8 cellular contexts compared by ENCODE assay signal in the genomic region with DNA sequence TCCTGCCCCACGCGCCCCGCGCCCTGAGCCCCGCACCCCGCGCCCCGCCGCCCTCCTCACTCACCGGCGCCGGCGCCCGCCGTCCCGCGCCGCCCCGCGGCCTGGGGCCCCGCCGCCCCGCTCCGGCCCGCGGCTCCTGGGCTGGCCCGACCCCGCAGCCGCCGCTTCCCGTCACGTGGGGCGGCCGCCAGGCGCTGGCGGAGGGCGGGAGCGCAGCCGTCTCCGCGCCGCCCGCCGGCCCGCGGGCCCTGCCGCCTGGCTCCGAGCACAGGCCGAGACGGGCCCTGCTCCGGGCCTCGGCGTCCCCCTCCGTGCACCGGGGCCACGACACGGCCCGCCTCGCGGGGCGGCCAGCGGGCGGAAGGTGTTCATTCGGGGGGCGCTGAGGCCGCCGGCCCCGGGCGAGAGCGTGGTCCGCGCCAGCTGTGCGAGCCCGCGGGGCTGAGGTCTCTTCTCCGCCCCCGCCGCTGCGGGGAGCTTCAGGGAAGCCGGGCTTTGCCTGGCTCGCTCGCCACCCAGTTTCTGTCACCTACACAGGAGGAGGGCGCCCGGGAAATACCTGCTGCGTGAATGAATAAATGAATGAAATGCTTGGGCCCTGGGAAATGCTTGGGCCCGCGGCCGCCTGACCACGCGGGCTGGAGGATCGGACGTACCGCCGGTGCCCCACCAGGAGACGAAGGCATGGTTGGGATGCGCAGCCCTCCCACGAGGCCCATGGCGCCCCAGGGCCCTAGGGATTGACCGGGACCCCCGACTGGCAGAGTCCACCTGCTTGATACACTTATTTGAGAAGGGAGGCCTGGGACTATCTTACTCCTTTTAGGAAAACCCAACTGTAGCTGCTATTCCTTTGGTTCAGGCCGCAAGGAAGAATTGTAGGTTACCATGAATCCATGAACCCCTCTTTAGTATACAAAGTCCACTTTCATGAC. TPM values are rescaled to one million over a fixed set of nuclear protein-coding genes. Genes with fewer than 3 reads are reported as not detected.
DNase-seq lines count a peak whose midpoint lies in the region; ATAC-seq, FAIRE-seq and TF ChIP-seq lines count a peak whose summit lies in the region.

A gene with protein sequence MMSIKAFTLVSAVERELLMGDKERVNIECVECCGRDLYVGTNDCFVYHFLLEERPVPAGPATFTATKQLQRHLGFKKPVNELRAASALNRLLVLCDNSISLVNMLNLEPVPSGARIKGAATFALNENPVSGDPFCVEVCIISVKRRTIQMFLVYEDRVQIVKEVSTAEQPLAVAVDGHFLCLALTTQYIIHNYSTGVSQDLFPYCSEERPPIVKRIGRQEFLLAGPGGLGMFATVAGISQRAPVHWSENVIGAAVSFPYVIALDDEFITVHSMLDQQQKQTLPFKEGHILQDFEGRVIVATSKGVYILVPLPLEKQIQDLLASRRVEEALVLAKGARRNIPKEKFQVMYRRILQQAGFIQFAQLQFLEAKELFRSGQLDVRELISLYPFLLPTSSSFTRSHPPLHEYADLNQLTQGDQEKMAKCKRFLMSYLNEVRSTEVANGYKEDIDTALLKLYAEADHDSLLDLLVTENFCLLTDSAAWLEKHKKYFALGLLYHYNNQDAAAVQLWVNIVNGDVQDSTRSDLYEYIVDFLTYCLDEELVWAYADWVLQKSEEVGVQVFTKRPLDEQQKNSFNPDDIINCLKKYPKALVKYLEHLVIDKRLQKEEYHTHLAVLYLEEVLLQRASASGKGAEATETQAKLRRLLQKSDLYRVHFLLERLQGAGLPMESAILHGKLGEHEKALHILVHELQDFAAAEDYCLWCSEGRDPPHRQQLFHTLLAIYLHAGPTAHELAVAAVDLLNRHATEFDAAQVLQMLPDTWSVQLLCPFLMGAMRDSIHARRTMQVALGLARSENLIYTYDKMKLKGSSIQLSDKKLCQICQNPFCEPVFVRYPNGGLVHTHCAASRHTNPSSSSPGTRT (minus strand): TSS at position 175 of the 935 bp plus-strand sequence. CDS start 21,434 bp downstream, outside the sequence.

- H3K9me3 Mint-ChIP-seq in stimulated activated effector memory CD8-positive, alpha-beta T cell treated with anti-CD3 and anti-CD28 coated beads, Interleukin-12 subunit alpha, Interleukin-12 subunit beta, amount 100 ng/mL, for 72 hours, result no peaks in the 10 kb centered on the region

- no peaks in the 10 kb centered on the region for H3K27me3 ChIP-seq in endothelial cell of umbilical vein (ENCODE audit: control insufficient read depth in 2 of 2, insufficient read depth in 2 of 2, low read length in 2 of 2)

- H2AFZ ChIP-seq in endothelial cell of umbilical vein (ENCODE audit: low read depth, low read length), result peak within 1 kb of the TSS; percentile 76

- no peak for FAIRE-seq in endothelial cell of umbilical vein (lab: Jason Lieb, UNC)

- peaks cover 41% of the 10 kb centered on the region for H3K4me1 Mint-ChIP-seq in stimulated activated effector memory CD8-positive, alpha-beta T cell treated with anti-CD3 and anti-CD28 coated beads, Interleukin-12 subunit alpha, Interleukin-12 subunit beta, amount 100 ng/mL, for 72 hours

- no peaks in the 10 kb centered on the region for H3K36me3 ChIP-seq in endothelial cell of umbilical vein (ENCODE audit: control insufficient read depth in 2 of 2, extremely low read depth in 1 of 2, insufficient read depth in 2 of 2, low read length in 2 of 2)

- TF ChIP-seq POLR2A in endothelial cell of umbilical vein (IDR thresholded peaks at IDR 0.05; ENCODE audit: low read depth, low read length), result peak; percentile 72

- H3K36me3 Mint-ChIP-seq in stimulated activated effector memory CD8-positive, alpha-beta T cell treated with anti-CD3 and anti-CD28 coated beads, Interleukin-12 subunit alpha, Interleukin-12 subunit beta, amount 100 ng/mL, for 72 hours, result peaks cover 19% of the 10 kb centered on the region

- ATAC-seq in GM18867 (IDR thresholded peaks at IDR 0.05; ENCODE audit: unreplicated experiment) (peak; percentile 87), HG03060 (IDR thresholded peaks at IDR 0.05; ENCODE audit: low read depth, unreplicated experiment) (peak; percentile 33)
- peak; percentile 91 for ATAC-seq in stimulated activated effector memory CD8-positive, alpha-beta T cell treated with anti-CD3 and anti-CD28 coated beads, Interleukin-12 subunit alpha, Interleukin-12 subunit beta, amount 100 ng/mL, for 72 hours

- intact Hi-C loops in endothelial cell of umbilical vein (cut with micrococcal nuclease), result loop anchor here (10.0 kb wide), 1 partner anchor 865 kb away; a partner anchor contains a TSS

- POLR2A ChIA-PET in endothelial cell of umbilical vein (lab: Charles Lee), result interaction anchor here (1.0 kb wide), 1 partner anchor 58 kb away, joined by 3 read pairs; no protein-coding TSS in a partner anchor

- peak within 1 kb of the TSS in 2 of 3 experiments; percentile 42 to 84 for H3K4me3 ChIP-seq in endothelial cell of umbilical vein (replicated peaks in 1 of 3; ENCODE audit: insufficient read depth in 1 of 3, low read depth in 1 of 3, low read length in 3 of 3)

- dilution Hi-C loops in endothelial cell of umbilical vein (cut with MboI; ENCODE audit: extremely low pct_ligation_motif_present, low sequenced_read_pairs), result no loop called here

- peak within 1 kb of the TSS; percentile 76 for H3K9ac ChIP-seq in endothelial cell of umbilical vein (replicated peaks; ENCODE audit: extremely low read depth, insufficient read depth, low read length)

- no peaks in the 10 kb centered on the region for H4K20me1 ChIP-seq in endothelial cell of umbilical vein (replicated peaks; ENCODE audit: control insufficient read depth, extremely low read depth, insufficient read depth, low read length)

- no peaks in the 10 kb centered on the region for H3K9me3 ChIP-seq in endothelial cell of umbilical vein (replicated peaks; ENCODE audit: control insufficient read depth, insufficient read depth, low read length)

- peak within 1 kb of the TSS; percentile 82 for H3K27ac ChIP-seq in endothelial cell of umbilical vein (ENCODE audit: insufficient read depth, low read depth, low read length)

- peaks cover 40% of the 10 kb centered on the region for H3K4me1 ChIP-seq in endothelial cell of umbilical vein (ENCODE audit: control insufficient read depth, extremely low read depth, insufficient read depth, low read length)

- peak within 1 kb of the TSS; percentile 37 for H3K4me2 ChIP-seq in endothelial cell of umbilical vein (ENCODE audit: insufficient read depth, low read length)

- DNase-seq in AG08395 (ENCODE audit: low spot score) (peak; percentile 71), NCI-H526 treated with DMSO at 0.1 percent for 48 hours (lab: John Stamatoyannopoulos, UW) (peak; percentile 42), endothelial cell of umbilical vein (ENCODE audit: low read depth, low spot score) (peak; percentile 35), mucosa of gallbladder (ENCODE audit: low spot score) (peak; percentile 28)
- DNase-seq in activated CD8-positive, alpha-beta memory T cell treated with anti-CD3 and anti-CD28 coated beads, Interleukin-2, amount 50 U/mL, for 48 hours, result peak; percentile 82
- DNase-seq in stimulated activated effector memory CD8-positive, alpha-beta T cell treated with anti-CD3 and anti-CD28 coated beads, Interleukin-12 subunit alpha, Interleukin-12 subunit beta, amount 100 ng/mL, for 72 hours (ENCODE audit: low spot score in 2 of 2), result peak; percentile 58 to 76

- H3K27ac Mint-ChIP-seq in stimulated activated effector memory CD8-positive, alpha-beta T cell treated with anti-CD3 and anti-CD28 coated beads, Interleukin-12 subunit alpha, Interleukin-12 subunit beta, amount 100 ng/mL, for 72 hours, result peak within 1 kb of the TSS; percentile 91

- TF ChIP-seq CTCF in endothelial cell of umbilical vein (IDR thresholded peaks at IDR 0.05; ENCODE audit: extremely low read depth in 1 of 2, insufficient read depth in 1 of 2, low read depth in 1 of 2, low read length in 2 of 2), result peak in 1 of 2 donors; percentile 4

- peaks cover 27% of the 10 kb centered on the region for H3K79me2 ChIP-seq in endothelial cell of umbilical vein (ENCODE audit: control insufficient read depth, insufficient read depth, low read length)

- CTCF ChIA-PET in endothelial cell of umbilical vein (lab: Charles Lee), result interaction anchor here (1.3 to 3.8 kb wide), 5 partner anchors 7 to 191 kb away, joined by 3 to 13 read pairs (median 4); a partner anchor contains a TSS

- H3K4me3 Mint-ChIP-seq in stimulated activated effector memory CD8-positive, alpha-beta T cell treated with anti-CD3 and anti-CD28 coated beads, Interleukin-12 subunit alpha, Interleukin-12 subunit beta, amount 100 ng/mL, for 72 hours, result peak within 1 kb of the TSS; percentile 79

- TSS peak; percentile 18 for BruUV-seq in endothelial cell of umbilical vein (replicated peaks; lab: Mats Ljungman, UMichigan)

- H3K9me1 ChIP-seq in endothelial cell of umbilical vein (replicated peaks; ENCODE audit: control insufficient read depth, extremely low read depth, insufficient read depth, low read length), result no peaks in the 10 kb centered on the region

TF ChIP-seq in endothelial cell of umbilical vein, 7 proteins besides CTCF, POLR2A, EP300 and RAD21:
- TF ChIP-seq FOS (IDR thresholded peaks at IDR 0.05; ENCODE audit: borderline replicate concordance, insufficient read depth, low read length) (no peak), POLR2AphosphoS5 (IDR thresholded peaks at IDR 0.05; ENCODE audit: insufficient read depth, low read depth, low read length) (peak; percentile 64)
- TF ChIP-seq, protein P1, sequence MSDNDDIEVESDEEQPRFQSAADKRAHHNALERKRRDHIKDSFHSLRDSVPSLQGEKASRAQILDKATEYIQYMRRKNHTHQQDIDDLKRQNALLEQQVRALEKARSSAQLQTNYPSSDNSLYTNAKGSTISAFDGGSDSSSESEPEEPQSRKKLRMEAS (IDR thresholded peaks at IDR 0.05; ENCODE audit: insufficient read depth, insufficient read length), result peak; percentile 12

RNA-seq across cellular contexts. Expression of the gene that starts here (rescaled TPM):
- total RNA-seq in endothelial cell of umbilical vein (34.9 and 37.6 TPM in 2 replicates), mucosa of gallbladder (19.1 TPM)
- 22.3 and 25.4 TPM in 2 replicates for polyA plus RNA-seq in endothelial cell of umbilical vein
- 17.7 and 18.3 TPM in 2 replicates for polyA plus RNA-seq in endothelial cell of umbilical vein (2011; cell fraction: cytosol; rRNA removed)
- polyA plus RNA-seq in endothelial cell of umbilical vein (2011; cell fraction: nucleus; rRNA removed), result 22.6 and 26.4 TPM in 2 replicates
- 27.0 and 29.0 TPM in 2 replicates for polyA plus RNA-seq in endothelial cell of umbilical vein (2012)
- polyA minus RNA-seq in endothelial cell of umbilical vein, result 41.6 and 43.9 TPM in 2 replicates
- polyA minus RNA-seq in endothelial cell of umbilical vein (2011; cell fraction: cytosol; rRNA and poly(A)+ RNA removed), result 15.0 TPM
- 24.8 and 27.1 TPM in 2 replicates for polyA minus RNA-seq in endothelial cell of umbilical vein (2011; cell fraction: nucleus; rRNA and poly(A)+ RNA removed)

Comparison
In these comparisons a context has a peak if more than half of its experiments do, and no peak if none do; other contexts are left out.
1. Peak in every context shown above with its lines: DNase-seq, ATAC-seq, H3K4me3 ChIP-seq and H3K27ac ChIP-seq.
2. DNase-seq: peak in every context shown above with its lines; median percentile 82 in activated CD8-positive, alpha-beta memory T cell treated with anti-CD3 and anti-CD28 coated beads, Interleukin-2, amount 50 U/mL, for 48 hours; 71 in AG08395; 67 in stimulated activated effector memory CD8-positive, alpha-beta T cell treated with anti-CD3 and anti-CD28 coated beads, Interleukin-12 subunit alpha, Interleukin-12 subunit beta, amount 100 ng/mL, for 72 hours; 42 in NCI-H526 treated with DMSO at 0.1 percent for 48 hours; 35 in endothelial cell of umbilical vein; 28 in mucosa of gallbladder.
3. ATAC-seq: peak in every context shown above with its lines; median percentile 91 in stimulated activated effector memory CD8-positive, alpha-beta T cell treated with anti-CD3 and anti-CD28 coated beads, Interleukin-12 subunit alpha, Interleukin-12 subunit beta, amount 100 ng/mL, for 72 hours; 87 in GM18867; 33 in HG03060.